ENCODE assay signal across 23 cellular contexts in genomic region chr12:124222368-124223245, GRCh38.
"Had no signal": no experiment of that assay in that cellular context is flagged by ENCODE, and none has a peak within 500 bp of the region (broad histone marks: within the 10 kb centered on the region; RNA-seq: fewer than 3 reads in every experiment).

No MANE protein-coding gene starts in this region.

- H3K27ac ChIP-seq: left ventricle myocardium inferior, thoracic aorta, uterus had no signal

- H3K9me3 ChIP-seq: thoracic aorta, uterus had no signal

- H3K4me3 ChIP-seq: left ventricle myocardium inferior, lung, thoracic aorta, uterus had no signal

- H3K27me3 ChIP-seq: uterus had no signal

- H3K4me1 ChIP-seq: uterus had no signal

- H3K36me3 ChIP-seq: left ventricle myocardium inferior, thoracic aorta, uterus had no signal

- DNase-seq: activated CD4-positive, alpha-beta memory T cell treated with anti-CD3 and anti-CD28 coated beads, Interleukin-2, amount 10 ng/mL, durations not matched to agents 7 days and 5 days; activated CD4-positive, alpha-beta T cell treated with anti-CD3 and anti-CD28 coated beads for 1 hour; activated CD4-positive, alpha-beta T cell treated with anti-CD3 and anti-CD28 coated beads, Interleukin-2, amount 10 ng/mL, durations not matched to agents 7 days and 5 days; activated CD8-positive, alpha-beta memory T cell treated with anti-CD3 and anti-CD28 coated beads, Interleukin-2, amount 50 U/mL, for 48 hours; activated gamma-delta T cell; activated naive CD4-positive, alpha-beta T cell treated with anti-CD3 and anti-CD28 coated beads, Interleukin-2, amount 10 ng/mL, durations not matched to agents 7 days and 5 days; activated naive CD8-positive, alpha-beta T cell treated with anti-CD3 and anti-CD28 coated beads, Interleukin-2, amount 50 U/mL, for 24 hours; activated T-cell treated with anti-CD3 and anti-CD28 coated beads, Interleukin-2, amount 50 U/mL, for 24 hours; amygdala; caudate nucleus; dermis blood vessel endothelial cell; effector CD4-positive, alpha-beta T cell; islet precursor cell; left ventricle myocardium inferior; mesendoderm; right cardiac atrium; stimulated activated CD4-positive, alpha-beta T cell treated with anti-CD3 and anti-CD28 coated beads, Interleukin-2, amount 100 ng/mL, for 48 hours; stimulated activated naive CD4-positive, alpha-beta T cell treated with Interleukin-2 at 50 U/mL for 16 hours; T-helper 17 cell; T1000; uterus had no signal
